7 cellular contexts compared by ENCODE assay signal in genomic region chr7:7567898-7568531, GRCh38. TPM values are rescaled to one million over a fixed set of nuclear protein-coding genes. Genes with fewer than 3 reads are reported as not detected.
DNase-seq lines count a peak whose midpoint lies in the region; ATAC-seq, FAIRE-seq and TF ChIP-seq lines count a peak whose summit lies in the region.

No MANE protein-coding gene starts in this region.

- H3K4me1 Mint-ChIP-seq in H9: peaks cover 15 to 20% of the 10 kb centered on the region in 2 experiments

- H4K8ac ChIP-seq in H9 (replicated peaks; ENCODE audit: insufficient read length, low read depth, low read length): no peak overlapping the region

- peaks cover 8% of the 10 kb centered on the region; the same call in 1 of the 2 replicates for H3K4me1 ChIP-seq in H9 (ENCODE audit: insufficient read depth, low read length)
- peaks cover 15% of the 10 kb centered on the region for H3K4me1 ChIP-seq in RWPE2 (ENCODE audit: insufficient read depth, poor library complexity, severe bottlenecking)
- H3K4me1 ChIP-seq in small intestine (ENCODE audit: control insufficient read depth in 2 of 2, insufficient read depth in 1 of 2, low read depth in 1 of 2, low read length in 1 of 2): peaks cover 3 to 12% of the 10 kb centered on the region in 2 donors

- H2BK20ac ChIP-seq in H9 (ENCODE audit: low read depth, low read length, poor library complexity, severe bottlenecking): no peak overlapping the region

- H3K27ac ChIP-seq in H9 (ENCODE audit: insufficient read length, low read depth, low read length) (no peak overlapping the region), RWPE2 (ENCODE audit: poor library complexity, severe bottlenecking) (peak overlapping the region; percentile 81), small intestine (ENCODE audit: low read depth in 1 of 2, low read length in 1 of 2) (no peak overlapping the region)

- no peak for FAIRE-seq in small intestine (lab: Jason Lieb, UNC)

- H4K20me1 ChIP-seq in H9 (ENCODE audit: control insufficient read depth, insufficient read depth, insufficient read length): no peaks in the 10 kb centered on the region

- H3K4me3 ChIP-seq in RWPE2 (ENCODE audit: severe bottlenecking) (peak overlapping the region; percentile 83), foreskin fibroblast (ENCODE audit: low read depth in 1 of 2, low read length in 2 of 2) (peak overlapping the region; percentile 75 to 91), small intestine (ENCODE audit: low read depth in 1 of 2, low read length in 2 of 2) (peak overlapping the region in 1 of 2 donors; percentile 97)

- H3K56ac ChIP-seq in H9 (ENCODE audit: insufficient read length, low read depth, low read length): no peak overlapping the region

- no peak overlapping the region for H4K5ac ChIP-seq in H9 (ENCODE audit: insufficient read length, low read depth, low read length)

- no peak overlapping the region for H3T11ph ChIP-seq in H9 (ENCODE audit: low read length)

- H3K23me2 ChIP-seq in H9 (ENCODE audit: insufficient read length, low read depth, low read length, poor library complexity, severe bottlenecking): peaks cover 3% of the 10 kb centered on the region

- H3K36me3 Mint-ChIP-seq in H9 (ENCODE audit: insufficient read depth in 1 of 3, low read depth in 3 of 3): peaks cover 25 to 30% (median 27%) of the 10 kb centered on the region in 3 experiments

- peak overlapping the region; percentile 84 for H3K9ac ChIP-seq in H9 (ENCODE audit: extremely low read depth, insufficient read length, low read length)

- no peak overlapping the region for H2AFZ ChIP-seq in H9 (ENCODE audit: low read length)

- peak overlapping the region; percentile 74 to 85 for H3K4me3 Mint-ChIP-seq in H9

- no peak overlapping the region for H2BK5ac ChIP-seq in H9 (ENCODE audit: insufficient read length, low read length)

- DNase-seq in H9 (no peak), RWPE2 (ENCODE audit: low spot score) (no peak), foreskin fibroblast (no peak), small intestine (peak; percentile 30), Ammon's horn (ENCODE audit: low spot score) (no peak), DMS114 treated with DMSO at 0.1 percent for 48 hours (lab: John Stamatoyannopoulos, UW; ENCODE audit: unreplicated experiment) (no peak)

- H3K4me2 ChIP-seq in H9 (ENCODE audit: insufficient read depth, insufficient read length, low read length): peak overlapping the region; percentile 81

- no peaks in the 10 kb centered on the region for H3K27me3 ChIP-seq in H9 (ENCODE audit: insufficient read depth, low read length)
- H3K27me3 ChIP-seq in RWPE2 (ENCODE audit: insufficient read depth, poor library complexity, severe bottlenecking): no peaks in the 10 kb centered on the region
- no peaks in the 10 kb centered on the region for H3K27me3 ChIP-seq in small intestine (ENCODE audit: control insufficient read depth in 2 of 2, insufficient read depth in 2 of 2, low read length in 2 of 2)

- peaks cover 10% of the 10 kb centered on the region in 2 experiments for H3K9me3 Mint-ChIP-seq in H9

- no peak overlapping the region for H2BK15ac ChIP-seq in H9 (ENCODE audit: low read depth, low read length)

- H2BK12ac ChIP-seq in H9 (ENCODE audit: insufficient read length, low read depth, low read length): no peak overlapping the region

- WGBS in H9 (ENCODE audit: extremely low coverage, insufficient read length, low lambda C conversion rate): no CpG with 5 or more reads among the region's 2 CpGs
- 10 to 38% (median 17%) methylated on average over 2 of the region's 2 CpGs for WGBS in small intestine, 3 donors

- no peak for TF ChIP-seq CTCF in H9 (conservative IDR thresholded peaks at IDR 0.05)
- no peak for TF ChIP-seq CTCF in RWPE2 (IDR thresholded peaks at IDR 0.05; ENCODE audit: poor library complexity, severe bottlenecking)
- TF ChIP-seq CTCF in foreskin fibroblast (IDR thresholded peaks at IDR 0.05; ENCODE audit: low read depth, low read length): no peak

- H3K36me3 ChIP-seq in RWPE2 (ENCODE audit: low read depth) (peaks cover 8% of the 10 kb centered on the region), small intestine (ENCODE audit: control insufficient read depth in 2 of 2, insufficient read depth in 2 of 2, low read length in 2 of 2) (no peaks in the 10 kb centered on the region)

- no peak overlapping the region for H3K27ac Mint-ChIP-seq in H9

- no peaks in the 10 kb centered on the region for H3K27me3 Mint-ChIP-seq in H9 (ENCODE audit: low read depth)

- H3K14ac ChIP-seq in H9 (ENCODE audit: insufficient read depth, low read length): no peak overlapping the region

- ATAC-seq in RWPE2 (ENCODE audit: low read depth): no peak
- no peak for ATAC-seq in HG02852 (IDR thresholded peaks at IDR 0.05; ENCODE audit: unreplicated experiment)

- no peak overlapping the region for H2BK120ac ChIP-seq in H9 (ENCODE audit: low read depth, low read length, poor library complexity, severe bottlenecking)

- H3K79me2 ChIP-seq in H9 (ENCODE audit: insufficient read depth, low read length): peaks cover 18% of the 10 kb centered on the region; the same call in 1 of the 2 replicates

- no peak overlapping the region for H4K91ac ChIP-seq in H9 (ENCODE audit: insufficient read length, low read depth, low read length)

- H3K79me1 ChIP-seq in H9 (ENCODE audit: insufficient read depth, low read depth, low read length, poor library complexity, severe bottlenecking): peaks cover 3% of the 10 kb centered on the region

- H3K9me3 ChIP-seq in H9 (ENCODE audit: control insufficient read depth, low read depth, low read length): no peaks in the 10 kb centered on the region
- H3K9me3 ChIP-seq in RWPE2 (ENCODE audit: severe bottlenecking): no peaks in the 10 kb centered on the region
- no peaks in the 10 kb centered on the region for H3K9me3 ChIP-seq in small intestine (ENCODE audit: control insufficient read depth, low read depth)

- H3K23ac ChIP-seq in H9 (ENCODE audit: insufficient read length, low read depth, low read length): no peak overlapping the region

- no peak overlapping the region for H2AK5ac ChIP-seq in H9 (ENCODE audit: insufficient read length, low read length)

- no peak overlapping the region for H3K4ac ChIP-seq in H9 (ENCODE audit: low read depth, low read length)

- H3K18ac ChIP-seq in H9 (ENCODE audit: insufficient read length, low read depth, low read length): no peak overlapping the region

RNA-seq across cellular contexts. Expression of gene MIOS, which starts 1.3 kb away (rescaled TPM):
- total RNA-seq in H9 (2021): 46.4 and 48.4 TPM in 2 replicates
- 10 to 100 TPM; 10.5 to 12.7 (median 11.9) TPM for polyA plus RNA-seq in small intestine

RNA-seq across cellular contexts. Expression of gene COL28A1, which starts 32.3 kb away (rescaled TPM):
- total RNA-seq in H9 (2021): 0.66 and 0.92 TPM in 2 replicates
- polyA plus RNA-seq in small intestine: 1 to 10 TPM; 1.1 to 3.1 (median 1.4) TPM
